Comparison of ENCODE assay signal across 3 cellular contexts in the genomic region with DNA sequence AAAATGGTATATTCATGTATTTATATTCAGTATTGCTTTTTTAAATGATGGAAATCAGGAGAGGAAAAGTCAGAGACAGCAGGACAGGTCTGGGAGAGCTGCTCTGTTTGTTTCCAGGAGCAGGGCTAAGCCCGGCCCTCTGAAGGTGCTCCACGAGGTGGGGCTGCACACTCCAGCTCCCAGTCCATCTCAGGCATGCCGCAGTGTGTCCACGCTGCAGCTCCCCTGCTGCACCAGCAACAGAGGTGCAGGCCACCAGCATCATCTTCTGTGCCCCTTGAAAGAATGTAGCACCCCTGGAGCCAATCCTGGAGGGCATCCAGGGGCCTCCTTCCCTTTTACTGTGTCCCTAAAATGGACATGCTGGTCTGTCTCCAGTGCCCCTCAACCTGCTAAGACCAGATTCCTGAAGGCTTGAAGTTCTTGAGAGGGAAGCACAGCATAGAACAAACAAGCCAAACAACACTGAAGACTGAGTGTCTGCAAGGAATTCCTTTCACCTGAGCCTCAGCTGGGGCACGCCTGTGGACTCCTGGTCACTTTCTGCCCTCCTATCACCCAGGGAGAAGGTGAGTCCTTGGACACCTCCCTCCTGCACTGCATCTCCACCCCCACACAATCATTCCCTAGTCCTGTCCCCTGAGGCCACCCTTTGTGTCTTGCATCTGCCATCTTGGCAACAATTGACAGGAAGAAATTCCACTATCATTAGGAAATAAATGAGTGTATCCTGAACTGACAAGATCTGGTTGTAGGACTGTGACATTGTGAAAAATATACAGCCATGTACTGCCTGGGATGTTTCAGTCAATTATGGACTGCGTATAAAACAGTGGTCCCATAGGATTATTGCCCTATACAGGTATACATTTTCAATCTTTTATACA.
A peak's percentile ranks its signal among the peaks of the same experiment; 100 is the strongest.
TF ChIP-seq lines count a peak whose summit lies in the region.

No MANE protein-coding gene starts in this region.

TF ChIP-seq in HCT116, 20 proteins besides CTCF, POLR2A, EP300 and RAD21:
- TF ChIP-seq YY1 (IDR thresholded peaks at IDR 0.05; ENCODE audit: extremely low read depth, insufficient replicate concordance, low read depth, low read length) (no peak), CEBPB (IDR thresholded peaks at IDR 0.05; ENCODE audit: low read depth) (no peak), ZFX (IDR thresholded peaks at IDR 0.05) (no peak), SIN3A (IDR thresholded peaks at IDR 0.05; ENCODE audit: low read depth) (no peak)

TF ChIP-seq in neural cell, 6 proteins besides CTCF, POLR2A, EP300 and RAD21:
- TF ChIP-seq MXI1 (conservative IDR thresholded peaks at IDR 0.05; ENCODE audit: poor library complexity, severe bottlenecking), result no peak
- TF ChIP-seq, protein P1, sequence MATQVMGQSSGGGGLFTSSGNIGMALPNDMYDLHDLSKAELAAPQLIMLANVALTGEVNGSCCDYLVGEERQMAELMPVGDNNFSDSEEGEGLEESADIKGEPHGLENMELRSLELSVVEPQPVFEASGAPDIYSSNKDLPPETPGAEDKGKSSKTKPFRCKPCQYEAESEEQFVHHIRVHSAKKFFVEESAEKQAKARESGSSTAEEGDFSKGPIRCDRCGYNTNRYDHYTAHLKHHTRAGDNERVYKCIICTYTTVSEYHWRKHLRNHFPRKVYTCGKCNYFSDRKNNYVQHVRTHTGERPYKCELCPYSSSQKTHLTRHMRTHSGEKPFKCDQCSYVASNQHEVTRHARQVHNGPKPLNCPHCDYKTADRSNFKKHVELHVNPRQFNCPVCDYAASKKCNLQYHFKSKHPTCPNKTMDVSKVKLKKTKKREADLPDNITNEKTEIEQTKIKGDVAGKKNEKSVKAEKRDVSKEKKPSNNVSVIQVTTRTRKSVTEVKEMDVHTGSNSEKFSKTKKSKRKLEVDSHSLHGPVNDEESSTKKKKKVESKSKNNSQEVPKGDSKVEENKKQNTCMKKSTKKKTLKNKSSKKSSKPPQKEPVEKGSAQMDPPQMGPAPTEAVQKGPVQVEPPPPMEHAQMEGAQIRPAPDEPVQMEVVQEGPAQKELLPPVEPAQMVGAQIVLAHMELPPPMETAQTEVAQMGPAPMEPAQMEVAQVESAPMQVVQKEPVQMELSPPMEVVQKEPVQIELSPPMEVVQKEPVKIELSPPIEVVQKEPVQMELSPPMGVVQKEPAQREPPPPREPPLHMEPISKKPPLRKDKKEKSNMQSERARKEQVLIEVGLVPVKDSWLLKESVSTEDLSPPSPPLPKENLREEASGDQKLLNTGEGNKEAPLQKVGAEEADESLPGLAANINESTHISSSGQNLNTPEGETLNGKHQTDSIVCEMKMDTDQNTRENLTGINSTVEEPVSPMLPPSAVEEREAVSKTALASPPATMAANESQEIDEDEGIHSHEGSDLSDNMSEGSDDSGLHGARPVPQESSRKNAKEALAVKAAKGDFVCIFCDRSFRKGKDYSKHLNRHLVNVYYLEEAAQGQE (IDR thresholded peaks at IDR 0.05; ENCODE audit: borderline replicate concordance), result peak; percentile 91
- TF ChIP-seq POLR2AphosphoS5 (IDR thresholded peaks at IDR 0.05), result peak; percentile 56
- no peak for TF ChIP-seq SMC3 (conservative IDR thresholded peaks at IDR 0.05; ENCODE audit: poor library complexity)
- TF ChIP-seq TAF1 (IDR thresholded peaks at IDR 0.05; ENCODE audit: low read depth), result no peak
- no peak for TF ChIP-seq EZH2 (IDR thresholded peaks at IDR 0.05; ENCODE audit: borderline replicate concordance, insufficient read depth, low read length, poor library complexity, severe bottlenecking)

TF ChIP-seq in GM23338, 12 proteins besides CTCF, POLR2A, EP300 and RAD21:
- TF ChIP-seq EZH2phosphoT487 (IDR thresholded peaks at IDR 0.05; ENCODE audit: unreplicated experiment), result no peak
TF ChIP-seq in GM23338: peak in this region for 0.
